Comparison of ENCODE assay signal across 8 cellular contexts in the genomic region with DNA sequence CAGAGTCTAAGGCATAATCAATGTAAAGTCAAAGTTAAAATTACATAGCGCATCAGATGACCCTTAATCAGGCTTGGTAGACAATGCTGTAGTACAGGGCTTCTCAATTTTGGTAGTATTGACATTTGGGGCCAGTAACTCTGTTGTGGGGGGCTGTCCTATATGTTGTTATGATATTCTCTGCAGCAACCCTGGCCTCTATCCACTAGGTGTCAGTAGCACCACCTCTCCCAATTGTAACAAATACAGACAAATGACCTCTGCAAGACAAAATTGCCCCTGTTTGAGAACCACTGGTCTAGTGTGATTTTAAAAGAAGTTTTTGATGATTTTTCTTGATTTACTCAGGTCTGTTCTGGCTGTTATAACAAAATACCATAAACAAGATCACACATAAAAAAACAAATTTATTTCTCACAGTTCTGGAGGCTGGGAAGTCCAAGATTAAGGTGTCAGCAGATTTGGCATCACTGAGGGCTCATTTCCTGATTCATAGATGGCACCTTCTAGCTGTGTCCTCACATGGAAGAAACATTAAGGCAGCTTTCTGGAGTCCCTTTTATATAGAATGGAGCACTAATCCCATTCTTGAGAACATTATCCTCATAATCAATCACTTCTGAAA. TPM values are rescaled to one million over a fixed set of nuclear protein-coding genes. Genes with fewer than 3 reads are reported as not detected.
A peak's percentile ranks its signal among the peaks of the same experiment; 100 is the strongest.
DNase-seq lines count a peak whose midpoint lies in the region; ATAC-seq and TF ChIP-seq lines count a peak whose summit lies in the region.

No MANE protein-coding gene starts in this region.

- BruUV-seq in mammary epithelial cell (replicated peaks; lab: Mats Ljungman, UMichigan), result no TSS peak

- no peaks in the 10 kb centered on the region for H3K36me3 Mint-ChIP-seq in activated CD8-positive, alpha-beta memory T cell treated with anti-CD3 and anti-CD28 coated beads, Interleukin-2, amount 10 ng/mL, durations not matched to agents 7 days and 5 days

- no peak overlapping the region for H3K4me2 ChIP-seq in mammary epithelial cell (ENCODE audit: insufficient read depth, low read depth, low read length)

- no peak overlapping the region for H3K9ac ChIP-seq in mammary epithelial cell (ENCODE audit: insufficient read depth, low read length)

- H3K9me3 ChIP-seq in mammary epithelial cell (replicated peaks; ENCODE audit: insufficient read depth, low read length) (no peaks in the 10 kb centered on the region), right lobe of liver (no peaks in the 10 kb centered on the region), vagina (no peaks in the 10 kb centered on the region)

- intact Hi-C loops in mammary epithelial cell (cut with micrococcal nuclease) (loop anchor here (1.0 to 5.0 kb wide), 3 partner anchors 65 to 111 kb away; no protein-coding TSS in a partner anchor), right lobe of liver (cut with DNase I) (no loop called here), vagina (cut with DNase I) (no loop called here)

- H3K4me3 ChIP-seq in mammary epithelial cell (replicated peaks in 1 of 3; ENCODE audit: insufficient read depth in 1 of 3, low read depth in 2 of 3, low read length in 3 of 3), result no peak overlapping the region
- H3K4me3 ChIP-seq in right lobe of liver, result no peak overlapping the region
- H3K4me3 ChIP-seq in vagina, result no peak overlapping the region

- H2AFZ ChIP-seq in mammary epithelial cell (ENCODE audit: low read depth, low read length), result no peak overlapping the region

- H3K27me3 Mint-ChIP-seq in activated CD8-positive, alpha-beta memory T cell treated with anti-CD3 and anti-CD28 coated beads, Interleukin-2, amount 10 ng/mL, durations not matched to agents 7 days and 5 days, result peaks cover 22% of the 10 kb centered on the region

- H3K27me3 ChIP-seq in mammary epithelial cell (ENCODE audit: insufficient read depth, low read length), result no peaks in the 10 kb centered on the region
- H3K27me3 ChIP-seq in right lobe of liver, result no peaks in the 10 kb centered on the region
- no peaks in the 10 kb centered on the region for H3K27me3 ChIP-seq in vagina

- H3K4me1 Mint-ChIP-seq in activated CD8-positive, alpha-beta memory T cell treated with anti-CD3 and anti-CD28 coated beads, Interleukin-2, amount 10 ng/mL, durations not matched to agents 7 days and 5 days, result no peaks in the 10 kb centered on the region

- no peaks in the 10 kb centered on the region for H4K20me1 ChIP-seq in mammary epithelial cell (ENCODE audit: insufficient read depth, low read length)

- CTCF ChIA-PET in activated CD8-positive, alpha-beta memory T cell treated with anti-CD3 and anti-CD28 coated beads, Interleukin-2, amount 10 ng/mL, durations not matched to agents 7 days and 5 days (lab: Charles Lee), result interaction anchor here (0.6 to 1.2 kb wide), 9 partner anchors 8 to 110 kb away, joined by 3 to 5 read pairs (median 3); no protein-coding TSS in a partner anchor
- CTCF ChIA-PET in mammary epithelial cell (lab: Charles Lee; ENCODE audit: low non-redundant PET), result interaction anchor here (0.8 kb wide), 1 partner anchor 802 kb away, joined by 5 read pairs; no protein-coding TSS in a partner anchor

- in situ Hi-C loops in mammary epithelial cell (cut with MboI; ENCODE audit: low sequenced_read_pairs in 2 of 2), result no loop called here

- TF ChIP-seq POLR2A in right lobe of liver (IDR thresholded peaks at IDR 0.05), result no peak
- no peak for TF ChIP-seq POLR2A in vagina (IDR thresholded peaks at IDR 0.05)

- H3K4me1 ChIP-seq in mammary epithelial cell (ENCODE audit: insufficient read depth, low read length) (peaks cover 9% of the 10 kb centered on the region), right lobe of liver (no peaks in the 10 kb centered on the region), vagina (no peaks in the 10 kb centered on the region)

- dilution Hi-C loops in mammary epithelial cell (cut with HindIII; ENCODE audit: low sequenced_read_pairs), result no loop called here

- no peak overlapping the region for H3K27ac Mint-ChIP-seq in activated CD8-positive, alpha-beta memory T cell treated with anti-CD3 and anti-CD28 coated beads, Interleukin-2, amount 10 ng/mL, durations not matched to agents 7 days and 5 days

- no peak overlapping the region for H3K4me3 Mint-ChIP-seq in activated CD8-positive, alpha-beta memory T cell treated with anti-CD3 and anti-CD28 coated beads, Interleukin-2, amount 10 ng/mL, durations not matched to agents 7 days and 5 days

- no peaks in the 10 kb centered on the region for H3K79me2 ChIP-seq in mammary epithelial cell (ENCODE audit: insufficient read depth, low read length)

- peak; percentile 47 for DNase-seq in activated CD8-positive, alpha-beta memory T cell treated with anti-CD3 and anti-CD28 coated beads, Interleukin-2, amount 10 ng/mL, durations not matched to agents 7 days and 5 days
- no peak for DNase-seq in activated CD8-positive, alpha-beta memory T cell treated with anti-CD3 and anti-CD28 coated beads, Interleukin-2, amount 50 U/mL, for 48 hours
- peak; percentile 58 for DNase-seq in OCI-M1 (lab: John Stamatoyannopoulos, UW)
- DNase-seq in mammary epithelial cell, result peak; percentile 23
- DNase-seq in right lobe of liver, result no peak
- DNase-seq in vagina (ENCODE audit: extremely low spot score in 2 of 2), result no peak

- TF ChIP-seq CTCF in mammary epithelial cell (conservative IDR thresholded peaks at IDR 0.05 in 1 of 2, IDR thresholded peaks at IDR 0.05 in 1 of 2; ENCODE audit: extremely low read depth in 1 of 2, insufficient read depth in 1 of 2, low read depth in 1 of 2, low read length in 2 of 2) (peak; percentile 79 to 84), right lobe of liver (IDR thresholded peaks at IDR 0.05) (peak; percentile 60 to 74 (median 72)), vagina (IDR thresholded peaks at IDR 0.05) (peak in 2 of 3 experiments; percentile 34 to 36)

- no peaks in the 10 kb centered on the region for H3K9me3 Mint-ChIP-seq in activated CD8-positive, alpha-beta memory T cell treated with anti-CD3 and anti-CD28 coated beads, Interleukin-2, amount 10 ng/mL, durations not matched to agents 7 days and 5 days (ENCODE audit: low read depth)

- H3K36me3 ChIP-seq in mammary epithelial cell (ENCODE audit: insufficient read depth, low read length) (no peaks in the 10 kb centered on the region), right lobe of liver (no peaks in the 10 kb centered on the region), vagina (no peaks in the 10 kb centered on the region)

- WGBS in mammary epithelial cell (ENCODE audit: low coverage, missing lambda C conversion rate), result 92% methylated on average over 1 of the region's 1 CpG
- 77% methylated on average over 1 of the region's 1 CpG for WGBS in right lobe of liver (ENCODE audit: insufficient coverage, low coverage, low lambda C conversion rate, missing lambda C conversion rate)

- H3K27ac ChIP-seq in mammary epithelial cell (ENCODE audit: insufficient read depth, low read depth, low read length) (no peak overlapping the region), right lobe of liver (no peak overlapping the region), vagina (no peak overlapping the region)

- ATAC-seq in activated CD8-positive, alpha-beta memory T cell treated with anti-CD3 and anti-CD28 coated beads, Interleukin-2, amount 10 ng/mL, durations not matched to agents 7 days and 5 days, result peak; percentile 79
- peak; percentile 89 for ATAC-seq in GM21390 (IDR thresholded peaks at IDR 0.05; ENCODE audit: unreplicated experiment)
- ATAC-seq in HG03521 (IDR thresholded peaks at IDR 0.05; ENCODE audit: unreplicated experiment), result peak; percentile 94
- peak; percentile 77 to 85 (median 80) for ATAC-seq in right lobe of liver

RNA-seq across cellular contexts. Expression of a gene that starts 37.6 kb away (rescaled TPM):
- 10 to 100 TPM in 1 of 2 experiments, 1 to 10 TPM in 1; 6.8 to 10.8 TPM for total RNA-seq in activated CD8-positive, alpha-beta memory T cell treated with anti-CD3 and anti-CD28 coated beads, Interleukin-2, amount 10 ng/mL, durations not matched to agents 7 days and 5 days
- 1 to 10 TPM; 4.3 to 7.8 TPM for total RNA-seq in mammary epithelial cell
- polyA plus RNA-seq in mammary epithelial cell, result 2.8 TPM
- polyA minus RNA-seq in mammary epithelial cell, result 36.2 TPM
- total RNA-seq in right lobe of liver, result 1 to 10 TPM; 1.3 to 6.3 (median 3.0) TPM
- total RNA-seq in vagina, result 30.7 TPM

Comparison
In these comparisons a context has a peak if more than half of its experiments do, and no peak if none do; other contexts are left out.
1. DNase-seq: peak in activated CD8-positive, alpha-beta memory T cell treated with anti-CD3 and anti-CD28 coated beads, Interleukin-2, amount 10 ng/mL, durations not matched to agents 7 days and 5 days (single experiment), OCI-M1 (single experiment) and mammary epithelial cell (single experiment); none in activated CD8-positive, alpha-beta memory T cell treated with anti-CD3 and anti-CD28 coated beads, Interleukin-2, amount 50 U/mL, for 48 hours (single experiment), right lobe of liver (0 of 3) and vagina (0 of 2).
2. Peak in every context shown above with its lines, with median percentiles within 50 percentile points of each other: ATAC-seq and CTCF ChIP-seq.